ENCODE assay signal across 18 cellular contexts in the genomic region with DNA sequence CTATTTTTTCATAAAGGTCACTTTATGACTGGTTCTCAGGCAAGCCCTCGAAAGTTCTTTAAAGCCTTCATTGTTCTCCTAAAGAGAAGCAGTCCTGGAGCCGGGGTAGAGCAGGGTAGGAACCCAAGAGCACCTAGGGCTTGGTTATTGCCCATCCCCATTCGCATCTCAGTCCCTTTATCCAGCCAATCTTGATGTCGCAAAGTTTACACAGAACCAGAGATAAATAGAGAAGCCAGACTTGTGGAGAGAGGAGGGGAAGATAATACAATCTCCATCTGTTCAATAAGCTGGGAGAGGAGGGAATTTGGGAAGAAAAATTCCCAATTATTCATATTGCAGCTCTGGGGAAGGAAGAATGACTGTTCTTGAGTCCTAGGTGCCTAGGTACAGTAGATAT.
"Had no signal": no experiment of that assay in that cellular context is flagged by ENCODE, and none has a peak within 500 bp of the region (broad histone marks: within the 10 kb centered on the region; RNA-seq: fewer than 3 reads in every experiment).

No MANE protein-coding gene starts in this region.

- H3K4me1 ChIP-seq: ascending aorta, breast epithelium had no signal

- H3K9me3 ChIP-seq: breast epithelium, esophagus squamous epithelium, right atrium auricular region, vagina had no signal

- DNase-seq: activated CD4-positive, alpha-beta T cell treated with anti-CD3 and anti-CD28 coated beads for 1 hour; activated gamma-delta T cell; activated T-cell treated with anti-CD3 and anti-CD28 coated beads, Interleukin-2, amount 50 U/mL, for 72 hours; cortex of kidney; effector CD8-positive, alpha-beta T cell; esophagus squamous epithelium; occipital lobe; posterior cingulate gyrus; stimulated activated CD4-positive, alpha-beta T cell treated with anti-CD3 and anti-CD28 coated beads, Interleukin-2, amount 100 ng/mL, for 24 hours; stimulated activated naive CD4-positive, alpha-beta T cell treated with Interleukin-2 at 50 U/mL for 16 hours; T-helper 17 cell; WERI-Rb-1 had no signal

- H3K4me3 ChIP-seq: ascending aorta, breast epithelium, esophagus squamous epithelium, lung, right atrium auricular region, vagina had no signal

- H3K36me3 ChIP-seq: ascending aorta, breast epithelium, esophagus squamous epithelium, right atrium auricular region, tibial nerve, vagina, WERI-Rb-1 had no signal

- H3K27ac ChIP-seq: ascending aorta, esophagus squamous epithelium, right atrium auricular region, tibial nerve, vagina, WERI-Rb-1 had no signal

- ATAC-seq: activated T-cell treated with anti-CD3 and anti-CD28 coated beads, Interleukin-2, amount 50 U/mL, for 72 hours; T-helper 17 cell had no signal
